Comparison of ENCODE assay signal across 22 cellular contexts in the genomic region with DNA sequence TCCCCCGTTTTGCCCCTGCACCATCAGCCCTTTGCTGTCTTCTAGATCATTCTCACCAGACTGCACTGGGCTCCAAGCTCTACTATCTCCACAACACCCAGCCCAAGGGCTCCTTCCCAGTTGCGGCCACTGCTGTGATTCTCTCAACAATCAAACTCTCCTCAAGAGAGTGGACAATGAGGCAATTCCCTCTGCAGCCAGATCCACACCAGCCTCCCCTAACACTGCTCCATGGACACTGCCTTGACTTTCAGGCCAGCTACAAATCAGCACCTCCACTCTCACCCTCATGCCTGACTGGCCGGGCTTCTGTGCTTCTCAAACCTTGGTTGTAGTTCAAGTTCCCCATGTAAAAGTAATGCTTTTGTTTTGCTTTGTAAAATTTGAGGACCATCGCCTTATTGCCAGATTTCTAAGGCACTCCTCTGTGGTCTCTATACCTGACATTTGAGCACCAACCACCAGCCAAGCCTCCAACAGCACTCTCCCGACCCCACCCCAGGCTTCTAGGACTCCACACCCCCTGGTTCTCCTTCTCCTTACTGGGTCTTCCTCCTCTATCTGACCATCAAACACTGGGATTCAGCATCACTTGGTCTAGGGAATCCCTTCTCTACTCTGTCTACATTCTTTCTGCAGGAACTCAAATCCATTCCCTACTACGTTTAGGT. TPM values are rescaled to one million over a fixed set of nuclear protein-coding genes. Genes with fewer than 3 reads are reported as not detected.
DNase-seq lines count a peak whose midpoint lies in the region; ATAC-seq and TF ChIP-seq lines count a peak whose summit lies in the region.
"Had no signal": no experiment of that assay in that cellular context is flagged by ENCODE, and none has a peak within 500 bp of the region (broad histone marks: within the 10 kb centered on the region; RNA-seq: fewer than 3 reads in every experiment).

No MANE protein-coding gene starts in this region.

- DNase-seq in endothelial cell (ENCODE audit: low spot score) = no peak
- peak; percentile 30 for DNase-seq in lower lobe of right lung
- no peak for DNase-seq in stimulated activated naive B cell treated with anti-CD40 and anti-IgM and Interleukin-4, amounts not matched to agents 10 μg/mL and 1 μg/mL and 100 μg/mL, for 72 hours
- no peak for DNase-seq in KG1 (lab: John Stamatoyannopoulos, UW)
- no peak for DNase-seq in stimulated activated CD4-positive, alpha-beta T cell treated with anti-CD3 and anti-CD28 coated beads, Interleukin-4, amount 100 ng/mL, for 24 hours
- no peak for DNase-seq in NCI-H146 treated with DMSO at 0.1 percent for 48 hours (lab: John Stamatoyannopoulos, UW; ENCODE audit: unreplicated experiment)
- no peak for DNase-seq in amygdala (lab: John Stamatoyannopoulos, UW)
- DNase-seq: activated CD8-positive, alpha-beta memory T cell treated with anti-CD3 and anti-CD28 coated beads for 24 hours; activated T-cell treated with anti-CD3 and anti-CD28 coated beads, Interleukin-2, amount 50 U/mL, for 4 hours; DMS153; foreskin fibroblast; GDM1; hypothalamus; NCI-H1417 treated with DMSO at 0.1 percent for 48 hours; NCI-H524 treated with DMSO at 0.1 percent for 48 hours; SHP77; SW 1271 had no signal

- peak overlapping the region; percentile 6 for H3K27ac Mint-ChIP-seq in endothelial cell (ENCODE audit: unreplicated experiment)
- peak overlapping the region; percentile 4 for H3K27ac Mint-ChIP-seq in stimulated activated naive B cell treated with anti-CD40 and anti-IgM and Interleukin-4, amounts not matched to agents 10 μg/mL and 1 μg/mL and 100 μg/mL, for 72 hours
- H3K27ac Mint-ChIP-seq: progenitor cell of endocrine pancreas had no signal

- H3K27ac ChIP-seq in angular gyrus (ENCODE audit: low read depth, low read length) = peak overlapping the region; percentile 29
- H3K27ac ChIP-seq in lower lobe of right lung = no peak overlapping the region
- H3K27ac ChIP-seq: epithelial cell of prostate had no signal

- H3K36me3 Mint-ChIP-seq in endothelial cell (ENCODE audit: low read depth, unreplicated experiment) = peaks cover 51% of the 10 kb centered on the region
- peaks cover 0 to 2% of the 10 kb centered on the region in 2 donors for H3K36me3 Mint-ChIP-seq in stimulated activated naive B cell treated with anti-CD40 and anti-IgM and Interleukin-4, amounts not matched to agents 10 μg/mL and 1 μg/mL and 100 μg/mL, for 72 hours
- H3K36me3 Mint-ChIP-seq: naive thymus-derived CD8-positive, alpha-beta T cell had no signal

- H3K27me3 ChIP-seq in lower lobe of right lung (ENCODE audit: low read depth) = no peaks in the 10 kb centered on the region
- H3K27me3 ChIP-seq: suprapubic skin had no signal

- H3K4me1 Mint-ChIP-seq in endothelial cell (ENCODE audit: unreplicated experiment) = peaks cover 24% of the 10 kb centered on the region
- peaks cover 17 to 18% of the 10 kb centered on the region in 2 donors for H3K4me1 Mint-ChIP-seq in stimulated activated naive B cell treated with anti-CD40 and anti-IgM and Interleukin-4, amounts not matched to agents 10 μg/mL and 1 μg/mL and 100 μg/mL, for 72 hours

- no peaks in the 10 kb centered on the region for H3K9me3 Mint-ChIP-seq in endothelial cell (ENCODE audit: unreplicated experiment)
- H3K9me3 Mint-ChIP-seq in stimulated activated naive B cell treated with anti-CD40 and anti-IgM and Interleukin-4, amounts not matched to agents 10 μg/mL and 1 μg/mL and 100 μg/mL, for 72 hours = peaks cover 0 to 2% of the 10 kb centered on the region in 2 donors
- H3K9me3 Mint-ChIP-seq: activated T-cell treated with anti-CD3 and anti-CD28 coated beads, Interleukin-2, amount 50 U/mL, for 4 hours; naive thymus-derived CD8-positive, alpha-beta T cell had no signal

- intact Hi-C loops in lower lobe of right lung (cut with DNase I) = no loop called here

- no peak overlapping the region for H3K4me3 ChIP-seq in lower lobe of right lung
- H3K4me3 ChIP-seq: suprapubic skin had no signal

- H3K4me1 ChIP-seq in lower lobe of right lung = peaks cover 27% of the 10 kb centered on the region

- H3K27me3 Mint-ChIP-seq in endothelial cell (ENCODE audit: unreplicated experiment) = peaks cover 20% of the 10 kb centered on the region
- peaks cover 0 to 7% of the 10 kb centered on the region in 2 donors for H3K27me3 Mint-ChIP-seq in stimulated activated naive B cell treated with anti-CD40 and anti-IgM and Interleukin-4, amounts not matched to agents 10 μg/mL and 1 μg/mL and 100 μg/mL, for 72 hours

- H3K4me3 Mint-ChIP-seq in endothelial cell (ENCODE audit: unreplicated experiment) = peak overlapping the region; percentile 35
- H3K4me3 Mint-ChIP-seq in stimulated activated naive B cell treated with anti-CD40 and anti-IgM and Interleukin-4, amounts not matched to agents 10 μg/mL and 1 μg/mL and 100 μg/mL, for 72 hours = no peak overlapping the region
- H3K4me3 Mint-ChIP-seq: activated T-cell treated with anti-CD3 and anti-CD28 coated beads, Interleukin-2, amount 50 U/mL, for 4 hours; naive thymus-derived CD8-positive, alpha-beta T cell had no signal

- ATAC-seq in lower lobe of right lung = no peak
- no peak for ATAC-seq in stimulated activated naive B cell treated with anti-CD40 and anti-IgM and Interleukin-4, amounts not matched to agents 10 μg/mL and 1 μg/mL and 100 μg/mL, for 72 hours (replicated peaks)
- ATAC-seq: activated T-cell treated with anti-CD3 and anti-CD28 coated beads, Interleukin-2, amount 50 U/mL, for 4 hours; naive thymus-derived CD8-positive, alpha-beta T cell had no signal

- TF ChIP-seq CTCF in endothelial cell (IDR thresholded peaks at IDR 0.05; ENCODE audit: unreplicated experiment) (no peak), lower lobe of right lung (IDR thresholded peaks at IDR 0.05) (no peak)

- H3K9me3 ChIP-seq in lower lobe of right lung = no peaks in the 10 kb centered on the region
- H3K9me3 ChIP-seq: suprapubic skin had no signal

- H3K36me3 ChIP-seq in lower lobe of right lung = peaks cover 26% of the 10 kb centered on the region

RNA-seq across cellular contexts. Expression of a gene that starts 45.4 kb away (rescaled TPM):
- total RNA-seq in endothelial cell (ENCODE audit: unreplicated experiment) (21.9 TPM), lower lobe of right lung (28.5 TPM)

RNA-seq across cellular contexts. Expression of a gene that starts 52.8 kb away (rescaled TPM):
- total RNA-seq in endothelial cell (ENCODE audit: unreplicated experiment) = 60.0 TPM
- 34.7 TPM for total RNA-seq in lower lobe of right lung
